Comparison of ENCODE assay signal across 8 cellular contexts in genomic region chr20:63830821-63831593, GRCh38. TPM values are rescaled to one million over a fixed set of nuclear protein-coding genes. Genes with fewer than 3 reads are reported as not detected.
DNase-seq lines count a peak whose midpoint lies in the region; ATAC-seq, FAIRE-seq and TF ChIP-seq lines count a peak whose summit lies in the region.

Gene ZBTB46 (minus strand): TSS chr20:63831264. CDS start chr20:63790757, 40,507 bp downstream.

- H4K12ac ChIP-seq in trophoblast cell (ENCODE audit: low read depth, low read length), result peak within 1 kb of the TSS; percentile 81

- peak within 1 kb of the TSS; percentile 70 for H2BK120ac ChIP-seq in trophoblast cell (ENCODE audit: insufficient read depth, low read length, poor library complexity)

- peak within 1 kb of the TSS; percentile 92 for H3K18ac ChIP-seq in trophoblast cell (ENCODE audit: low read length)

- H2AK5ac ChIP-seq in trophoblast cell (ENCODE audit: low read length), result peak within 1 kb of the TSS; percentile 71

- no peak within 1 kb of the TSS for H3K23ac ChIP-seq in trophoblast cell (ENCODE audit: low read length)

- no peaks in the 10 kb centered on the region for H3K36me3 Mint-ChIP-seq in IgD-negative memory B cell
- H3K36me3 Mint-ChIP-seq in activated naive CD4-positive, alpha-beta T cell treated with anti-CD3 and anti-CD28 coated beads, Interleukin-2, amount 50 U/mL, for 72 hours, result peaks cover 6 to 8% of the 10 kb centered on the region in 2 donors

- H3K4ac ChIP-seq in trophoblast cell (ENCODE audit: low read depth, low read length), result peak within 1 kb of the TSS; percentile 63

- peak within 1 kb of the TSS; percentile 53 for H2BK5ac ChIP-seq in trophoblast cell (ENCODE audit: low read depth, low read length, poor library complexity)

- intact Hi-C loops in left cardiac atrium (cut with DNase I), result no loop called here

- H4K8ac ChIP-seq in trophoblast cell (ENCODE audit: low read depth, low read length), result peak within 1 kb of the TSS; percentile 90

- no peak for TF ChIP-seq POLR2A in GM12891 (IDR thresholded peaks at IDR 0.05; ENCODE audit: low read depth, low read length)

- FAIRE-seq in GM12891 (lab: Jason Lieb, UNC), result no peak

- peak within 1 kb of the TSS; percentile 92 for H4K91ac ChIP-seq in trophoblast cell (ENCODE audit: low read depth, low read length)

- H3K4me1 ChIP-seq in trophoblast cell (ENCODE audit: control insufficient read depth in 1 of 2, insufficient read depth in 2 of 2, low read length in 2 of 2), result peaks cover 30 to 35% of the 10 kb centered on the region in 2 experiments

- no CpG with 5 or more reads among the region's 152 CpGs for WGBS in trophoblast cell (ENCODE audit: extremely low coverage, insufficient coverage, insufficient read length)

- peaks cover 8% of the 10 kb centered on the region for H3K79me2 ChIP-seq in trophoblast cell (ENCODE audit: control insufficient read depth, insufficient read depth, low read length, poor library complexity)

- peaks cover 8 to 9% (median 8%) of the 10 kb centered on the region in 3 donors for H3K4me1 Mint-ChIP-seq in IgD-negative memory B cell

- peak within 1 kb of the TSS in 1 of 3 donors; percentile 39 for H3K27ac Mint-ChIP-seq in IgD-negative memory B cell
- no peak within 1 kb of the TSS for H3K27ac Mint-ChIP-seq in activated naive CD4-positive, alpha-beta T cell treated with anti-CD3 and anti-CD28 coated beads, Interleukin-2, amount 50 U/mL, for 72 hours

- peak within 1 kb of the TSS; percentile 57 for H3K9ac ChIP-seq in trophoblast cell (ENCODE audit: low read length)

- H3K9me3 ChIP-seq in trophoblast cell (ENCODE audit: insufficient read depth, low read depth, low read length), result no peaks in the 10 kb centered on the region

- no peaks in the 10 kb centered on the region for H3K9me3 Mint-ChIP-seq in IgD-negative memory B cell
- no peaks in the 10 kb centered on the region for H3K9me3 Mint-ChIP-seq in activated naive CD4-positive, alpha-beta T cell treated with anti-CD3 and anti-CD28 coated beads, Interleukin-2, amount 50 U/mL, for 72 hours

- peaks cover 43% of the 10 kb centered on the region for H3K27me3 Mint-ChIP-seq in IgD-negative memory B cell

- H3K4me2 ChIP-seq in trophoblast cell (ENCODE audit: low read length), result peak within 1 kb of the TSS; percentile 97

- no peak for TF ChIP-seq CTCF in AG09309 (IDR thresholded peaks at IDR 0.05; ENCODE audit: control insufficient read depth, insufficient read depth, low read depth, low read length, missing control alignments)

- peak; percentile 59 to 74 for ATAC-seq in activated naive CD4-positive, alpha-beta T cell treated with anti-CD3 and anti-CD28 coated beads, Interleukin-2, amount 50 U/mL, for 72 hours
- peak; percentile 1 to 51 for ATAC-seq in left cardiac atrium
- ATAC-seq in HG03460 (IDR thresholded peaks at IDR 0.05; ENCODE audit: unreplicated experiment), result no peak

- H3K79me1 ChIP-seq in trophoblast cell (ENCODE audit: low read length), result peaks cover 21% of the 10 kb centered on the region

- H3K4me3 ChIP-seq in AG09309 (ENCODE audit: control insufficient read depth, low read depth, low read length) (peak within 1 kb of the TSS; percentile 38), trophoblast cell (ENCODE audit: low read depth, low read length) (peak within 1 kb of the TSS; percentile 80)

- no peaks in the 10 kb centered on the region for H3K36me3 ChIP-seq in trophoblast cell (ENCODE audit: control insufficient read depth in 1 of 2, insufficient read depth in 2 of 2, low read length in 2 of 2)

- peak within 1 kb of the TSS; percentile 50 for H3K27ac ChIP-seq in trophoblast cell (ENCODE audit: low read depth, low read length)

- H3K27me3 ChIP-seq in trophoblast cell (ENCODE audit: insufficient read depth, low read length), result peaks cover 5% of the 10 kb centered on the region

- H3K14ac ChIP-seq in trophoblast cell (ENCODE audit: low read length), result peak within 1 kb of the TSS; percentile 84

- DNase-seq in AG09309 (ENCODE audit: low read depth), result no peak
- peak; percentile 95 for DNase-seq in GM12891 (ENCODE audit: insufficient read length, low spot score)
- DNase-seq in activated naive CD4-positive, alpha-beta T cell treated with anti-CD3 and anti-CD28 coated beads, Interleukin-2, amount 50 U/mL, for 72 hours (ENCODE audit: low spot score in 2 of 2), result peak in 1 of 2 donors; percentile 54
- peak; percentile 75 for DNase-seq in left cardiac atrium
- DNase-seq in trophoblast cell, result peak in 1 of 2 donors; percentile 63
- DNase-seq in effector CD8-positive, alpha-beta T cell (lab: John Stamatoyannopoulos, UW), result no peak

- peak within 1 kb of the TSS; percentile 53 for H2BK12ac ChIP-seq in trophoblast cell (ENCODE audit: low read length)

- peak within 1 kb of the TSS; percentile 94 for H2AFZ ChIP-seq in trophoblast cell (ENCODE audit: insufficient read depth, low read length, poor library complexity)

- H3K4me3 Mint-ChIP-seq in IgD-negative memory B cell, result peak within 1 kb of the TSS; percentile 83 to 91 (median 87)

TF ChIP-seq in GM12891, 5 proteins besides CTCF, POLR2A, EP300 and RAD21:
- TF ChIP-seq SPI1 (IDR thresholded peaks at IDR 0.05; ENCODE audit: low read depth, low read length) (no peak), TAF1 (IDR thresholded peaks at IDR 0.05; ENCODE audit: low read depth, low read length) (no peak), POLR2AphosphoS5 (IDR thresholded peaks at IDR 0.05; ENCODE audit: low read depth, low read length) (no peak), PAX5 (IDR thresholded peaks at IDR 0.05; ENCODE audit: insufficient read depth, low read length, severe bottlenecking) (no peak), POU2F2 (IDR thresholded peaks at IDR 0.05; ENCODE audit: low read depth, low read length) (no peak)

RNA-seq across cellular contexts. Expression of gene ZBTB46, which starts in this region (rescaled TPM):
- polyA plus RNA-seq in GM12891 (2012; ENCODE audit: low read depth, missing spikeins), result 2.8 TPM
- 0.04 TPM for polyA plus RNA-seq in IgD-negative memory B cell
- total RNA-seq in activated naive CD4-positive, alpha-beta T cell treated with anti-CD3 and anti-CD28 coated beads, Interleukin-2, amount 50 U/mL, for 72 hours, result 1 to 10 TPM in 1 of 2 donors, under 1 TPM in 1; 0.39 to 1.2 TPM
- 10 to 100 TPM; 12.7 to 17.0 TPM for total RNA-seq in left cardiac atrium
- 5.9 and 6.3 TPM in 2 replicates for polyA plus RNA-seq in trophoblast cell (2013)

Comparison
In these comparisons a context has a peak if more than half of its experiments do, and no peak if none do; other contexts are left out.
1. RNA of gene ZBTB46 (total RNA-seq): 12.7 to 17.0 TPM in left cardiac atrium; 0.39 to 1.2 TPM in activated naive CD4-positive, alpha-beta T cell treated with anti-CD3 and anti-CD28 coated beads, Interleukin-2, amount 50 U/mL, for 72 hours; every median in the first group is over 4 times any median in the second.
2. DNase-seq: peak in GM12891 (single experiment) and left cardiac atrium (single experiment); none in AG09309 (single experiment) and effector CD8-positive, alpha-beta T cell (single experiment).